Comparison of ENCODE assay signal across 1 cellular context in the genomic region with DNA sequence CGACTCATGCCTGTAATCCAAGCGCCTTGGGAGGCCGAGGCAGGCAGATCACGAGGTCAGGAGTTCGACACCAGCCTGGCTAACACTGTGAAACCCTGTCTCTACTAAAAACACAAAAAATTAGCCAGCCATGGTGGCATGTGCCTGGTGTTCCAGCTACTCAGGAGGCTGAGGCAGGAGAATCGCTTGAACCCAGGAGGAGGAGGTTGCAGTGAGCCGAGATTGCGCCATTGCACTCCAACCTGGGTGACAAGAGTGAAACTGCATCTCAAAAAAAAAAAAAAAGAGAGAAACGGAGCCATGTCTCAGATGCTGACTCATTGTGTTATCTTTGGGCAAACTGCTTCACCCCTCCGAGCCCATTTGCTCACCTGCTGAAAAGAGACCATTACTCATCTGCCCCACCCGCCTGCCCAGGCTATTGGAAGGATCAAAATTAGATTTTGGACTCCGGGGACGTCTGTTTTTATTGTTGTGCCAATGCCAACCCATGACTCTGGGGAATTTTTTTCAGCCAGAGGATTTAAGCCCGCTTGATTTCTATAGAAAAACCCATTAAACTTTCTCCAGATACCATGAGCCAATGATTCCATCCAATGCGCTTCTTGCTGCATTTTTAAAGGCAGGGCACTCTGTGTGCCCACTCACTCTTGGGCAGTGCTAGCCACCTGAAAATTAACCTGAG.
TF ChIP-seq lines count a peak whose summit lies in the region.

No MANE protein-coding gene starts in this region.

TF ChIP-seq in K562, 482 proteins besides CTCF, POLR2A, EP300 and RAD21 (continued from another document):
- TF ChIP-seq, protein P1, sequence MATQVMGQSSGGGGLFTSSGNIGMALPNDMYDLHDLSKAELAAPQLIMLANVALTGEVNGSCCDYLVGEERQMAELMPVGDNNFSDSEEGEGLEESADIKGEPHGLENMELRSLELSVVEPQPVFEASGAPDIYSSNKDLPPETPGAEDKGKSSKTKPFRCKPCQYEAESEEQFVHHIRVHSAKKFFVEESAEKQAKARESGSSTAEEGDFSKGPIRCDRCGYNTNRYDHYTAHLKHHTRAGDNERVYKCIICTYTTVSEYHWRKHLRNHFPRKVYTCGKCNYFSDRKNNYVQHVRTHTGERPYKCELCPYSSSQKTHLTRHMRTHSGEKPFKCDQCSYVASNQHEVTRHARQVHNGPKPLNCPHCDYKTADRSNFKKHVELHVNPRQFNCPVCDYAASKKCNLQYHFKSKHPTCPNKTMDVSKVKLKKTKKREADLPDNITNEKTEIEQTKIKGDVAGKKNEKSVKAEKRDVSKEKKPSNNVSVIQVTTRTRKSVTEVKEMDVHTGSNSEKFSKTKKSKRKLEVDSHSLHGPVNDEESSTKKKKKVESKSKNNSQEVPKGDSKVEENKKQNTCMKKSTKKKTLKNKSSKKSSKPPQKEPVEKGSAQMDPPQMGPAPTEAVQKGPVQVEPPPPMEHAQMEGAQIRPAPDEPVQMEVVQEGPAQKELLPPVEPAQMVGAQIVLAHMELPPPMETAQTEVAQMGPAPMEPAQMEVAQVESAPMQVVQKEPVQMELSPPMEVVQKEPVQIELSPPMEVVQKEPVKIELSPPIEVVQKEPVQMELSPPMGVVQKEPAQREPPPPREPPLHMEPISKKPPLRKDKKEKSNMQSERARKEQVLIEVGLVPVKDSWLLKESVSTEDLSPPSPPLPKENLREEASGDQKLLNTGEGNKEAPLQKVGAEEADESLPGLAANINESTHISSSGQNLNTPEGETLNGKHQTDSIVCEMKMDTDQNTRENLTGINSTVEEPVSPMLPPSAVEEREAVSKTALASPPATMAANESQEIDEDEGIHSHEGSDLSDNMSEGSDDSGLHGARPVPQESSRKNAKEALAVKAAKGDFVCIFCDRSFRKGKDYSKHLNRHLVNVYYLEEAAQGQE (CRISPR knock-in tag; IDR thresholded peaks at IDR 0.05; ENCODE audit: low read depth) = no peak
- TF ChIP-seq ZNF184 (CRISPR knock-in tag; IDR thresholded peaks at IDR 0.05) = no peak
- peak; percentile 38; the same call in 1 of the 2 replicates for TF ChIP-seq TCF3 (CRISPR knock-in tag; IDR thresholded peaks at IDR 0.05)
- no peak for TF ChIP-seq MTF1 (CRISPR knock-in tag; IDR thresholded peaks at IDR 0.05; ENCODE audit: borderline replicate concordance)
- TF ChIP-seq SMARCA4 (IDR thresholded peaks at IDR 0.05) = peak; percentile 97
- no peak for TF ChIP-seq BDP1 (IDR thresholded peaks at IDR 0.05; ENCODE audit: insufficient read depth, insufficient read length)
- peak; percentile 92 for TF ChIP-seq CTBP1 (IDR thresholded peaks at IDR 0.05; ENCODE audit: borderline replicate concordance)
- TF ChIP-seq BCOR (IDR thresholded peaks at IDR 0.05) = peak; percentile 94
- peak; percentile 52; the same call in 1 of the 2 replicates for TF ChIP-seq RNF2 (IDR thresholded peaks at IDR 0.05)
- TF ChIP-seq, protein P2, sequence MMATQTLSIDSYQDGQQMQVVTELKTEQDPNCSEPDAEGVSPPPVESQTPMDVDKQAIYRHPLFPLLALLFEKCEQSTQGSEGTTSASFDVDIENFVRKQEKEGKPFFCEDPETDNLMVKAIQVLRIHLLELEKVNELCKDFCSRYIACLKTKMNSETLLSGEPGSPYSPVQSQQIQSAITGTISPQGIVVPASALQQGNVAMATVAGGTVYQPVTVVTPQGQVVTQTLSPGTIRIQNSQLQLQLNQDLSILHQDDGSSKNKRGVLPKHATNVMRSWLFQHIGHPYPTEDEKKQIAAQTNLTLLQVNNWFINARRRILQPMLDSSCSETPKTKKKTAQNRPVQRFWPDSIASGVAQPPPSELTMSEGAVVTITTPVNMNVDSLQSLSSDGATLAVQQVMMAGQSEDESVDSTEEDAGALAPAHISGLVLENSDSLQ (IDR thresholded peaks at IDR 0.05) = peak; percentile 81
- TF ChIP-seq TBL1XR1 (IDR thresholded peaks at IDR 0.05; ENCODE audit: low read length in 2 of 2) = peak in 1 of 2 experiments; percentile 37; a peak in 1 of 4 replicates
- TF ChIP-seq CXXC5 (CRISPR knock-in tag; IDR thresholded peaks at IDR 0.05) = peak; percentile 54
- peak in 1 of 2 experiments; percentile 85; a peak in 1 of 4 replicates for TF ChIP-seq RCOR1 (IDR thresholded peaks at IDR 0.05; ENCODE audit: borderline replicate concordance in 1 of 2, low read depth in 2 of 2, low read length in 2 of 2)
- TF ChIP-seq EHMT2 (IDR thresholded peaks at IDR 0.05) = peak; percentile 81
- peak; percentile 97 for TF ChIP-seq C11orf30 (IDR thresholded peaks at IDR 0.05; ENCODE audit: low read depth)
- TF ChIP-seq CBFA2T3 (IDR thresholded peaks at IDR 0.05) = peak; percentile 76
- no peak for TF ChIP-seq SRSF3 (IDR thresholded peaks at IDR 0.05; ENCODE audit: insufficient read depth, low read length)
- peak; percentile 89 for TF ChIP-seq ATF7 (IDR thresholded peaks at IDR 0.05)
- TF ChIP-seq, protein P3, sequence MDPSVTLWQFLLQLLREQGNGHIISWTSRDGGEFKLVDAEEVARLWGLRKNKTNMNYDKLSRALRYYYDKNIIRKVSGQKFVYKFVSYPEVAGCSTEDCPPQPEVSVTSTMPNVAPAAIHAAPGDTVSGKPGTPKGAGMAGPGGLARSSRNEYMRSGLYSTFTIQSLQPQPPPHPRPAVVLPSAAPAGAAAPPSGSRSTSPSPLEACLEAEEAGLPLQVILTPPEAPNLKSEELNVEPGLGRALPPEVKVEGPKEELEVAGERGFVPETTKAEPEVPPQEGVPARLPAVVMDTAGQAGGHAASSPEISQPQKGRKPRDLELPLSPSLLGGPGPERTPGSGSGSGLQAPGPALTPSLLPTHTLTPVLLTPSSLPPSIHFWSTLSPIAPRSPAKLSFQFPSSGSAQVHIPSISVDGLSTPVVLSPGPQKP (CRISPR knock-in tag; IDR thresholded peaks at IDR 0.05) = no peak
- TF ChIP-seq TRIM24 (IDR thresholded peaks at IDR 0.05) = peak; percentile 65 to 81
- no peak for TF ChIP-seq ZNF778 (CRISPR knock-in tag; IDR thresholded peaks at IDR 0.05)
- peak; percentile 73 for TF ChIP-seq SMARCA5 (IDR thresholded peaks at IDR 0.05)
- TF ChIP-seq, protein P4, sequence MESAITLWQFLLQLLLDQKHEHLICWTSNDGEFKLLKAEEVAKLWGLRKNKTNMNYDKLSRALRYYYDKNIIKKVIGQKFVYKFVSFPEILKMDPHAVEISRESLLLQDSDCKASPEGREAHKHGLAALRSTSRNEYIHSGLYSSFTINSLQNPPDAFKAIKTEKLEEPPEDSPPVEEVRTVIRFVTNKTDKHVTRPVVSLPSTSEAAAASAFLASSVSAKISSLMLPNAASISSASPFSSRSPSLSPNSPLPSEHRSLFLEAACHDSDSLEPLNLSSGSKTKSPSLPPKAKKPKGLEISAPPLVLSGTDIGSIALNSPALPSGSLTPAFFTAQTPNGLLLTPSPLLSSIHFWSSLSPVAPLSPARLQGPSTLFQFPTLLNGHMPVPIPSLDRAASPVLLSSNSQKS (CRISPR knock-in tag; IDR thresholded peaks at IDR 0.05) = no peak
- peak; percentile 75; the same call in 1 of the 2 replicates for TF ChIP-seq HLTF (IDR thresholded peaks at IDR 0.05)
- TF ChIP-seq JUN (IDR thresholded peaks at IDR 0.05; ENCODE audit: borderline replicate concordance, low read depth, low read length) = peak; percentile 97
- TF ChIP-seq JUN (CRISPR knock-in tag; IDR thresholded peaks at IDR 0.05; ENCODE audit: borderline replicate concordance) = no peak
- TF ChIP-seq PYGO2 (tag; IDR thresholded peaks at IDR 0.05) = no peak
- TF ChIP-seq, protein P5, sequence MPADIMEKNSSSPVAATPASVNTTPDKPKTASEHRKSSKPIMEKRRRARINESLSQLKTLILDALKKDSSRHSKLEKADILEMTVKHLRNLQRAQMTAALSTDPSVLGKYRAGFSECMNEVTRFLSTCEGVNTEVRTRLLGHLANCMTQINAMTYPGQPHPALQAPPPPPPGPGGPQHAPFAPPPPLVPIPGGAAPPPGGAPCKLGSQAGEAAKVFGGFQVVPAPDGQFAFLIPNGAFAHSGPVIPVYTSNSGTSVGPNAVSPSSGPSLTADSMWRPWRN (IDR thresholded peaks at IDR 0.05; ENCODE audit: low read depth) = 0 out of 2 replicates have a peak, but pooled peaks have one; percentile 44
- TF ChIP-seq, protein P6, sequence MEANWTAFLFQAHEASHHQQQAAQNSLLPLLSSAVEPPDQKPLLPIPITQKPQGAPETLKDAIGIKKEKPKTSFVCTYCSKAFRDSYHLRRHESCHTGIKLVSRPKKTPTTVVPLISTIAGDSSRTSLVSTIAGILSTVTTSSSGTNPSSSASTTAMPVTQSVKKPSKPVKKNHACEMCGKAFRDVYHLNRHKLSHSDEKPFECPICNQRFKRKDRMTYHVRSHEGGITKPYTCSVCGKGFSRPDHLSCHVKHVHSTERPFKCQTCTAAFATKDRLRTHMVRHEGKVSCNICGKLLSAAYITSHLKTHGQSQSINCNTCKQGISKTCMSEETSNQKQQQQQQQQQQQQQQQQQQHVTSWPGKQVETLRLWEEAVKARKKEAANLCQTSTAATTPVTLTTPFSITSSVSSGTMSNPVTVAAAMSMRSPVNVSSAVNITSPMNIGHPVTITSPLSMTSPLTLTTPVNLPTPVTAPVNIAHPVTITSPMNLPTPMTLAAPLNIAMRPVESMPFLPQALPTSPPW (CRISPR knock-in tag; IDR thresholded peaks at IDR 0.05) = peak; percentile 79
- TF ChIP-seq HDAC1 (IDR thresholded peaks at IDR 0.05) = peak in 1 of 2 experiments; percentile 81; a peak in 2 of 4 replicates
- TF ChIP-seq, protein P7, sequence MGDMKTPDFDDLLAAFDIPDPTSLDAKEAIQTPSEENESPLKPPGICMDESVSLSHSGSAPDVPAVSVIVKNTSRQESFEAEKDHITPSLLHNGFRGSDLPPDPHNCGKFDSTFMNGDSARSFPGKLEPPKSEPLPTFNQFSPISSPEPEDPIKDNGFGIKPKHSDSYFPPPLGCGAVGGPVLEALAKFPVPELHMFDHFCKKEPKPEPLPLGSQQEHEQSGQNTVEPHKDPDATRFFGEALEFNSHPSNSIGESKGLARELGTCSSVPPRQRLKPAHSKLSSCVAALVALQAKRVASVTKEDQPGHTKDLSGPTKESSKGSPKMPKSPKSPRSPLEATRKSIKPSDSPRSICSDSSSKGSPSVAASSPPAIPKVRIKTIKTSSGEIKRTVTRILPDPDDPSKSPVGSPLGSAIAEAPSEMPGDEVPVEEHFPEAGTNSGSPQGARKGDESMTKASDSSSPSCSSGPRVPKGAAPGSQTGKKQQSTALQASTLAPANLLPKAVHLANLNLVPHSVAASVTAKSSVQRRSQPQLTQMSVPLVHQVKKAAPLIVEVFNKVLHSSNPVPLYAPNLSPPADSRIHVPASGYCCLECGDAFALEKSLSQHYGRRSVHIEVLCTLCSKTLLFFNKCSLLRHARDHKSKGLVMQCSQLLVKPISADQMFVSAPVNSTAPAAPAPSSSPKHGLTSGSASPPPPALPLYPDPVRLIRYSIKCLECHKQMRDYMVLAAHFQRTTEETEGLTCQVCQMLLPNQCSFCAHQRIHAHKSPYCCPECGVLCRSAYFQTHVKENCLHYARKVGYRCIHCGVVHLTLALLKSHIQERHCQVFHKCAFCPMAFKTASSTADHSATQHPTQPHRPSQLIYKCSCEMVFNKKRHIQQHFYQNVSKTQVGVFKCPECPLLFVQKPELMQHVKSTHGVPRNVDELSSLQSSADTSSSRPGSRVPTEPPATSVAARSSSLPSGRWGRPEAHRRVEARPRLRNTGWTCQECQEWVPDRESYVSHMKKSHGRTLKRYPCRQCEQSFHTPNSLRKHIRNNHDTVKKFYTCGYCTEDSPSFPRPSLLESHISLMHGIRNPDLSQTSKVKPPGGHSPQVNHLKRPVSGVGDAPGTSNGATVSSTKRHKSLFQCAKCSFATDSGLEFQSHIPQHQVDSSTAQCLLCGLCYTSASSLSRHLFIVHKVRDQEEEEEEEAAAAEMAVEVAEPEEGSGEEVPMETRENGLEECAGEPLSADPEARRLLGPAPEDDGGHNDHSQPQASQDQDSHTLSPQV (IDR thresholded peaks at IDR 0.05) = no peak
- TF ChIP-seq DPF2 (IDR thresholded peaks at IDR 0.05) = peak; percentile 97
- TF ChIP-seq, protein P8, sequence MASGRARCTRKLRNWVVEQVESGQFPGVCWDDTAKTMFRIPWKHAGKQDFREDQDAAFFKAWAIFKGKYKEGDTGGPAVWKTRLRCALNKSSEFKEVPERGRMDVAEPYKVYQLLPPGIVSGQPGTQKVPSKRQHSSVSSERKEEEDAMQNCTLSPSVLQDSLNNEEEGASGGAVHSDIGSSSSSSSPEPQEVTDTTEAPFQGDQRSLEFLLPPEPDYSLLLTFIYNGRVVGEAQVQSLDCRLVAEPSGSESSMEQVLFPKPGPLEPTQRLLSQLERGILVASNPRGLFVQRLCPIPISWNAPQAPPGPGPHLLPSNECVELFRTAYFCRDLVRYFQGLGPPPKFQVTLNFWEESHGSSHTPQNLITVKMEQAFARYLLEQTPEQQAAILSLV (tag; IDR thresholded peaks at IDR 0.05) = 0 out of 2 replicates have a peak, but pooled peaks have one; percentile 26
- TF ChIP-seq SOX6 (IDR thresholded peaks at IDR 0.05) = peak; percentile 75
- TF ChIP-seq, protein P9, sequence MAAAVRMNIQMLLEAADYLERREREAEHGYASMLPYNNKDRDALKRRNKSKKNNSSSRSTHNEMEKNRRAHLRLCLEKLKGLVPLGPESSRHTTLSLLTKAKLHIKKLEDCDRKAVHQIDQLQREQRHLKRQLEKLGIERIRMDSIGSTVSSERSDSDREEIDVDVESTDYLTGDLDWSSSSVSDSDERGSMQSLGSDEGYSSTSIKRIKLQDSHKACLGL (CRISPR knock-in tag; IDR thresholded peaks at IDR 0.05; ENCODE audit: borderline replicate concordance, poor library complexity, severe bottlenecking) = no peak
